Comparison of ENCODE assay signal across 10 cellular contexts in the genomic region with DNA sequence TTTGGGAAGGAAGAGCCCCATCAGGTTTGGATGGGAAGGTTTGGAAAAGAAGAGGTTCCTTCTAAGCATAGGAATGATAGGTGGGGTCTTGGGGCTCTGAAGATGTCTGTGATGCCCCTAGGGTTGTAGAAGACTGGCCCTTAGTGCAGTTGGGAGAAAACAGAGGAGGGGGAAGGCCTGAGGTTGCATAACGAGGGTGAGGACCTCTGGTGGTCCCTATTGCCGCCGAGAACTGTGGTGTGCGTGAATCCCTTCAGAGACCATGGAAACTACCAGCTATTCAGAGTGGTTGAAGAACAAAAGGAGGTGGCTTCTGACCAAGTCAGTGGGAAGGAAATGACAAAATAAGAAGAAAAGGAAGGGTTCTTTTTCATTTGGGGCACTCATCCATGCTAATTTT. TPM values are rescaled to one million over a fixed set of nuclear protein-coding genes. Genes with fewer than 3 reads are reported as not detected.
"Had no signal": no experiment of that assay in that cellular context is flagged by ENCODE, and none has a peak within 500 bp of the region (broad histone marks: within the 10 kb centered on the region; RNA-seq: fewer than 3 reads in every experiment).

No MANE protein-coding gene starts in this region.

- H3K27ac ChIP-seq: GM23248 had no signal

- H3K27ac Mint-ChIP-seq: GM23338, H9, HFFc6 had no signal

- H3K4me3 Mint-ChIP-seq: GM23338, H9, HFFc6 had no signal

- H3K4me1 ChIP-seq: HAP-1 had no signal

- H3K4me2 ChIP-seq: GM23338 had no signal

- H2AFZ ChIP-seq: GM23248, GM23338 had no signal

- H3K4me3 ChIP-seq: GM23248, GM23338, HAP-1 had no signal

- H3K36me3 ChIP-seq: HAP-1 had no signal

- H3K9me3 ChIP-seq: HAP-1 had no signal

- ATAC-seq: GM23338, HCT116 had no signal

- DNase-seq: GM23248, GOT3, H7, H9, HCEC 1CT, HFFc6 had no signal

- H3K9me3 Mint-ChIP-seq: GM23338, H9, HFFc6 had no signal

- H3K9ac ChIP-seq: GM23248 had no signal

RNA-seq across cellular contexts. Expression of gene PKD2L1, which starts 3.1 kb away (rescaled TPM):
- total RNA-seq: GM23248, GM23338, H4, H7, HFFc6 had no signal
- polyA plus RNA-seq: GM23248, GM23338 had no signal
